In the genomic region with DNA sequence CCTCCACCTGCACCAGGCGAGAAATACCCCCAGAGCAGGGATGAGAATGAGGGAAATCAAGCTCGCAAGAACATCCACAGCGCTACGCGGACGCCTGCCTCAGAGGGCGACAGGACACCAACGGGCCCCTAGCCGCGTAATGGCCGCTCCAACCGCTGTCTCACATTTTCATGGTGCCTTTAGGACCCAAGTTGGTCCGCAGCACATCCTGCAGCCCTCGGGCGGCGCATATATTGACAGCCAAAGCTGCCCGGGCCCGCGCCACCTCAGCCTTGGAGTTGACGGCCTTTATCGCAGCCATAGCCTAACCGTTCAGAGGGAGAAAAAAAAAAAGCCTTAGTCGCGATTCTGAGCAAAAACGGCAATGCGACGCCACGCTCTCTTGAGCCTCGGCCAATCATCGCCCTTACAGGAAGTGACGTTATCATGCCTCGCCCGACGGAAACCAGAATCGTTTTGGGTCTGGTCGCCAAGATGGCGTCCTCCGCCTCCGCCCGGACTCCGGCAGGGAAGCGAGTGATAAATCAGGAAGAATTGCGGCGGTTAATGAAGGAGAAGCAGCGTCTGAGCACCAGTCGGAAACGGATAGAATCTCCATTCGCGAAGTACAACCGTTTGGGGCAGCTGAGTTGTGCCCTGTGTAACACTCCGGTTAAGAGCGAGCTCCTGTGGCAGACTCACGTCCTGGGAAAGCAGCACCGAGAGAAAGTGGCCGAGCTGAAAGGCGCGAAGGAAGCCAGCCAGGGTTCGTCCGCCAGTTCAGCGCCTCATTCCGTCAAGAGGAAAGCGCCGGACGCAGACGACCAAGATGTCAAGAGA, we compare ENCODE assay signal across 1 cellular context.
TF ChIP-seq lines count a peak whose summit lies in the region.

A gene with protein sequence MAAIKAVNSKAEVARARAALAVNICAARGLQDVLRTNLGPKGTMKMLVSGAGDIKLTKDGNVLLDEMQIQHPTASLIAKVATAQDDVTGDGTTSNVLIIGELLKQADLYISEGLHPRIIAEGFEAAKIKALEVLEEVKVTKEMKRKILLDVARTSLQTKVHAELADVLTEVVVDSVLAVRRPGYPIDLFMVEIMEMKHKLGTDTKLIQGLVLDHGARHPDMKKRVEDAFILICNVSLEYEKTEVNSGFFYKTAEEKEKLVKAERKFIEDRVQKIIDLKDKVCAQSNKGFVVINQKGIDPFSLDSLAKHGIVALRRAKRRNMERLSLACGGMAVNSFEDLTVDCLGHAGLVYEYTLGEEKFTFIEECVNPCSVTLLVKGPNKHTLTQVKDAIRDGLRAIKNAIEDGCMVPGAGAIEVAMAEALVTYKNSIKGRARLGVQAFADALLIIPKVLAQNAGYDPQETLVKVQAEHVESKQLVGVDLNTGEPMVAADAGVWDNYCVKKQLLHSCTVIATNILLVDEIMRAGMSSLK (minus strand): TSS at position 368 of the 819 bp plus-strand sequence. CDS start 67 bp downstream, at position 301.
A gene with protein sequence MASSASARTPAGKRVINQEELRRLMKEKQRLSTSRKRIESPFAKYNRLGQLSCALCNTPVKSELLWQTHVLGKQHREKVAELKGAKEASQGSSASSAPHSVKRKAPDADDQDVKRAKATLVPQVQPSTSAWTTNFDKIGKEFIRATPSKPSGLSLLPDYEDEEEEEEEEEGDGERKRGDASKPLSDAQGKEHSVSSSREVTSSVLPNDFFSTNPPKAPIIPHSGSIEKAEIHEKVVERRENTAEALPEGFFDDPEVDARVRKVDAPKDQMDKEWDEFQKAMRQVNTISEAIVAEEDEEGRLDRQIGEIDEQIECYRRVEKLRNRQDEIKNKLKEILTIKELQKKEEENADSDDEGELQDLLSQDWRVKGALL (plus strand): TSS at position 448 of the 819 bp plus-strand sequence. CDS start 27 bp downstream, at position 475.

TF ChIP-seq in HEK293, 187 proteins besides CTCF, POLR2A, EP300 and RAD21 (continued from another document):
- TF ChIP-seq, protein P1, sequence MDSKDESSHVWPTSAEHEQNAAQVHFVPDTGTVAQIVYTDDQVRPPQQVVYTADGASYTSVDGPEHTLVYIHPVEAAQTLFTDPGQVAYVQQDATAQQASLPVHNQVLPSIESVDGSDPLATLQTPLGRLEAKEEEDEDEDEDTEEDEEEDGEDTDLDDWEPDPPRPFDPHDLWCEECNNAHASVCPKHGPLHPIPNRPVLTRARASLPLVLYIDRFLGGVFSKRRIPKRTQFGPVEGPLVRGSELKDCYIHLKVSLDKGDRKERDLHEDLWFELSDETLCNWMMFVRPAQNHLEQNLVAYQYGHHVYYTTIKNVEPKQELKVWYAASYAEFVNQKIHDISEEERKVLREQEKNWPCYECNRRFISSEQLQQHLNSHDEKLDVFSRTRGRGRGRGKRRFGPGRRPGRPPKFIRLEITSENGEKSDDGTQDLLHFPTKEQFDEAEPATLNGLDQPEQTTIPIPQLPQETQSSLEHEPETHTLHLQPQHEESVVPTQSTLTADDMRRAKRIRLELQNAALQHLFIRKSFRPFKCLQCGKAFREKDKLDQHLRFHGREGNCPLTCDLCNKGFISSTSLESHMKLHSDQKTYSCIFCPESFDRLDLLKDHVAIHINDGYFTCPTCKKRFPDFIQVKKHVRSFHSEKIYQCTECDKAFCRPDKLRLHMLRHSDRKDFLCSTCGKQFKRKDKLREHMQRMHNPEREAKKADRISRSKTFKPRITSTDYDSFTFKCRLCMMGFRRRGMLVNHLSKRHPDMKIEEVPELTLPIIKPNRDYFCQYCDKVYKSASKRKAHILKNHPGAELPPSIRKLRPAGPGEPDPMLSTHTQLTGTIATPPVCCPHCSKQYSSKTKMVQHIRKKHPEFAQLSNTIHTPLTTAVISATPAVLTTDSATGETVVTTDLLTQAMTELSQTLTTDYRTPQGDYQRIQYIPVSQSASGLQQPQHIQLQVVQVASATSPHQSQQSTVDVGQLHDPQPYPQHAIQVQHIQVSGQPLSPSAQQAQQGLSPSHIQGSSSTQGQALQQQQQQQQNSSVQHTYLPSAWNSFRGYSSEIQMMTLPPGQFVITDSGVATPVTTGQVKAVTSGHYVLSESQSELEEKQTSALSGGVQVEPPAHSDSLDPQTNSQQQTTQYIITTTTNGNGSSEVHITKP (tag by site-specific recombination; IDR thresholded peaks at IDR 0.05): 0 out of 2 replicates have a peak, but pooled peaks have one; percentile 12
- TF ChIP-seq SP7 (tag by site-specific recombination; IDR thresholded peaks at IDR 0.05) (peak; percentile 75; the same call in 1 of the 2 replicates), SP3 (tag by site-specific recombination; IDR thresholded peaks at IDR 0.05) (peak; percentile 27; the same call in 1 of the 2 replicates), ZFHX2 (tag by site-specific recombination; conservative IDR thresholded peaks at IDR 0.05) (peak; percentile 76), ZNF629 (tag by site-specific recombination; IDR thresholded peaks at IDR 0.05) (peak; percentile 87), ZNF335 (tag by site-specific recombination; conservative IDR thresholded peaks at IDR 0.05) (peak; percentile 100), ZFP37 (tag by site-specific recombination; IDR thresholded peaks at IDR 0.05) (0 out of 2 replicates have a peak, but pooled peaks have one; percentile 41)
- TF ChIP-seq, protein P2, sequence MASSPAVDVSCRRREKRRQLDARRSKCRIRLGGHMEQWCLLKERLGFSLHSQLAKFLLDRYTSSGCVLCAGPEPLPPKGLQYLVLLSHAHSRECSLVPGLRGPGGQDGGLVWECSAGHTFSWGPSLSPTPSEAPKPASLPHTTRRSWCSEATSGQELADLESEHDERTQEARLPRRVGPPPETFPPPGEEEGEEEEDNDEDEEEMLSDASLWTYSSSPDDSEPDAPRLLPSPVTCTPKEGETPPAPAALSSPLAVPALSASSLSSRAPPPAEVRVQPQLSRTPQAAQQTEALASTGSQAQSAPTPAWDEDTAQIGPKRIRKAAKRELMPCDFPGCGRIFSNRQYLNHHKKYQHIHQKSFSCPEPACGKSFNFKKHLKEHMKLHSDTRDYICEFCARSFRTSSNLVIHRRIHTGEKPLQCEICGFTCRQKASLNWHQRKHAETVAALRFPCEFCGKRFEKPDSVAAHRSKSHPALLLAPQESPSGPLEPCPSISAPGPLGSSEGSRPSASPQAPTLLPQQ (tag by site-specific recombination; IDR thresholded peaks at IDR 0.05): peak; percentile 56; the same call in 1 of the 2 replicates
- TF ChIP-seq, protein P3, sequence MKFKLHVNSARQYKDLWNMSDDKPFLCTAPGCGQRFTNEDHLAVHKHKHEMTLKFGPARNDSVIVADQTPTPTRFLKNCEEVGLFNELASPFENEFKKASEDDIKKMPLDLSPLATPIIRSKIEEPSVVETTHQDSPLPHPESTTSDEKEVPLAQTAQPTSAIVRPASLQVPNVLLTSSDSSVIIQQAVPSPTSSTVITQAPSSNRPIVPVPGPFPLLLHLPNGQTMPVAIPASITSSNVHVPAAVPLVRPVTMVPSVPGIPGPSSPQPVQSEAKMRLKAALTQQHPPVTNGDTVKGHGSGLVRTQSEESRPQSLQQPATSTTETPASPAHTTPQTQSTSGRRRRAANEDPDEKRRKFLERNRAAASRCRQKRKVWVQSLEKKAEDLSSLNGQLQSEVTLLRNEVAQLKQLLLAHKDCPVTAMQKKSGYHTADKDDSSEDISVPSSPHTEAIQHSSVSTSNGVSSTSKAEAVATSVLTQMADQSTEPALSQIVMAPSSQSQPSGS (tag by site-specific recombination; IDR thresholded peaks at IDR 0.05; ENCODE audit: low read depth): peak; percentile 84
